In genomic region chr1:114757455-114758250, GRCh38 we compare ENCODE assay signal across 8 cellular contexts. TPM values are rescaled to one million over a fixed set of nuclear protein-coding genes. Genes with fewer than 3 reads are reported as not detected.
DNase-seq lines count a peak whose midpoint lies in the region; ATAC-seq and TF ChIP-seq lines count a peak whose summit lies in the region.

CSDE1 (minus strand) TSS chr1:114757984; CDS start chr1:114739890, 18,094 bp downstream.

- peak; percentile 83 for ATAC-seq in HG02610 (IDR thresholded peaks at IDR 0.05; ENCODE audit: unreplicated experiment)
- ATAC-seq in SK-N-SH treated with all-trans-retinoic acid at 6 μM for 48 hours = peak; percentile 95

- TF ChIP-seq CTCF in GM10266 (IDR thresholded peaks at IDR 0.05; ENCODE audit: control insufficient read depth, insufficient read depth, low read depth, missing control alignments) = no peak
- peak in 1 of 2 donors; percentile 47 for TF ChIP-seq CTCF in suprapubic skin (IDR thresholded peaks at IDR 0.05)

- peak in 1 of 2 donors; percentile 93 for TF ChIP-seq POLR2A in suprapubic skin (IDR thresholded peaks at IDR 0.05)

- peaks cover 4% of the 10 kb centered on the region for H3K9me3 Mint-ChIP-seq in activated naive CD4-positive, alpha-beta T cell treated with anti-CD3 and anti-CD28 coated beads, Interleukin-2, amount 50 U/mL, for 24 hours

- no peaks in the 10 kb centered on the region for H3K36me3 ChIP-seq in suprapubic skin

- no peaks in the 10 kb centered on the region for H3K9me3 ChIP-seq in suprapubic skin

- peaks cover 11% of the 10 kb centered on the region for H3K36me3 Mint-ChIP-seq in activated naive CD4-positive, alpha-beta T cell treated with anti-CD3 and anti-CD28 coated beads, Interleukin-2, amount 50 U/mL, for 24 hours

- no peaks in the 10 kb centered on the region for H3K27me3 Mint-ChIP-seq in activated naive CD4-positive, alpha-beta T cell treated with anti-CD3 and anti-CD28 coated beads, Interleukin-2, amount 50 U/mL, for 24 hours

- H3K27me3 ChIP-seq in suprapubic skin = no peaks in the 10 kb centered on the region

- peak; percentile 85 for DNase-seq in GM10266 (ENCODE audit: extremely low spot score)
- peak; percentile 98 for DNase-seq in NCI-H1092 (lab: John Stamatoyannopoulos, UW)
- peak; percentile 93 for DNase-seq in germinal center (ENCODE audit: low spot score)
- peak; percentile 57 to 97 (median 92) for DNase-seq in nucleus accumbens (lab: John Stamatoyannopoulos, UW)
- peak; percentile 98 to 99 for DNase-seq in suprapubic skin (ENCODE audit: low spot score in 2 of 2)

- no peak for TF ChIP-seq EP300 in suprapubic skin (IDR thresholded peaks at IDR 0.05)

- peak within 1 kb of the TSS; percentile 99 for H3K27ac Mint-ChIP-seq in activated naive CD4-positive, alpha-beta T cell treated with anti-CD3 and anti-CD28 coated beads, Interleukin-2, amount 50 U/mL, for 24 hours

- peak within 1 kb of the TSS; percentile 84 for H3K4me3 ChIP-seq in suprapubic skin

- H3K4me3 Mint-ChIP-seq in activated naive CD4-positive, alpha-beta T cell treated with anti-CD3 and anti-CD28 coated beads, Interleukin-2, amount 50 U/mL, for 24 hours = peak within 1 kb of the TSS; percentile 98

- WGBS in suprapubic skin = 0% methylated on average over 48 of the region's 50 CpGs

- peaks cover 52% of the 10 kb centered on the region for H3K4me1 Mint-ChIP-seq in activated naive CD4-positive, alpha-beta T cell treated with anti-CD3 and anti-CD28 coated beads, Interleukin-2, amount 50 U/mL, for 24 hours

- peaks cover 47% of the 10 kb centered on the region for H3K4me1 ChIP-seq in suprapubic skin

- H3K27ac ChIP-seq in suprapubic skin = peak within 1 kb of the TSS; percentile 99

TF ChIP-seq in SK-N-SH treated with all-trans-retinoic acid at 6 μM for 48 hours, 23 proteins besides CTCF, POLR2A, EP300 and RAD21:
- TF ChIP-seq RARB (CRISPR knock-in tag; IDR thresholded peaks at IDR 0.05) = peak; percentile 28; the same call in 1 of the 2 replicates
- 0 out of 2 replicates have a peak, but pooled peaks have one; percentile 24 for TF ChIP-seq TSHZ2 (CRISPR knock-in tag; IDR thresholded peaks at IDR 0.05)
- TF ChIP-seq CSRNP3 (CRISPR knock-in tag; IDR thresholded peaks at IDR 0.05) = 0 out of 2 replicates have a peak, but pooled peaks have one; percentile 34
- TF ChIP-seq ZC3H10 (CRISPR knock-in tag; IDR thresholded peaks at IDR 0.05) = no peak

RNA-seq across cellular contexts. Expression of gene CSDE1, which starts in this region (rescaled TPM):
- total RNA-seq in suprapubic skin = 100 to 1,000 TPM; 380 to 742 (median 660) TPM

Comparison
In these comparisons a context has a peak if more than half of its experiments do, and no peak if none do; other contexts are left out.
1. Peak in every context shown above with its lines: DNase-seq, ATAC-seq, H3K4me3 ChIP-seq and H3K27ac ChIP-seq.